ENCODE assay signal across 9 cellular contexts in genomic region chr10:49164587-49165188, GRCh38. TPM values are rescaled to one million over a fixed set of nuclear protein-coding genes. Genes with fewer than 3 reads are reported as not detected.
DNase-seq lines count a peak whose midpoint lies in the region; ATAC-seq and TF ChIP-seq lines count a peak whose summit lies in the region.
"Had no signal": no experiment of that assay in that cellular context is flagged by ENCODE, and none has a peak within 500 bp of the region (broad histone marks: within the 10 kb centered on the region; RNA-seq: fewer than 3 reads in every experiment).

No MANE protein-coding gene starts in this region.

- POLR2A ChIA-PET in CD4-positive, alpha-beta T cell (lab: Charles Lee) = interaction anchor here (0.6 to 1.0 kb wide), 2 partner anchors 18 to 506 kb away, joined by 3 read pairs; no protein-coding TSS in a partner anchor

- H3K27ac ChIP-seq in CD4-positive, alpha-beta T cell (ENCODE audit: low read depth, low read length) = no peak overlapping the region

- no peak overlapping the region for H3K4me3 Mint-ChIP-seq in CD4-positive, alpha-beta T cell
- H3K4me3 Mint-ChIP-seq in T-helper 1 cell treated with Interleukin-12 subunit alpha and Interleukin-12 subunit beta and Interleukin-4 antibody, amounts not matched to agents 30 μg/mL and 1 μg/mL, for 36 hours = no peak overlapping the region

- CTCF ChIA-PET in CD4-positive, alpha-beta T cell (lab: Charles Lee) = no interaction called here

- ATAC-seq in CD4-positive, alpha-beta T cell (ENCODE audit: poor library complexity) = peak; percentile 78
- peak; percentile 65 for ATAC-seq in GM19035 (IDR thresholded peaks at IDR 0.05; ENCODE audit: unreplicated experiment)
- ATAC-seq in HG03432 (IDR thresholded peaks at IDR 0.05; ENCODE audit: unreplicated experiment) = peak; percentile 78

- no peak for TF ChIP-seq CTCF in CD4-positive, alpha-beta T cell (IDR thresholded peaks at IDR 0.05)

- H3K9me3 ChIP-seq in CD4-positive, alpha-beta T cell (ENCODE audit: control insufficient read depth, low read length) = no peaks in the 10 kb centered on the region

- DNase-seq in CD4-positive, alpha-beta T cell = peak in 5 of 10 experiments; percentile 11 to 30 (median 15)
- DNase-seq in ecto neural progenitor cell (ENCODE audit: low spot score) (peak; percentile 66), midbrain (lab: John Stamatoyannopoulos, UW) (peak; percentile 7), EL (no peak), middle frontal gyrus (ENCODE audit: extremely low spot score, low spot score) (no peak)

- H3K36me3 Mint-ChIP-seq in CD4-positive, alpha-beta T cell (ENCODE audit: low read depth) = no peaks in the 10 kb centered on the region
- no peaks in the 10 kb centered on the region for H3K36me3 Mint-ChIP-seq in T-helper 1 cell treated with Interleukin-12 subunit alpha and Interleukin-12 subunit beta and Interleukin-4 antibody, amounts not matched to agents 30 μg/mL and 1 μg/mL, for 36 hours (ENCODE audit: low read depth)

- H3K27ac Mint-ChIP-seq in CD4-positive, alpha-beta T cell = no peak overlapping the region
- peak overlapping the region; percentile 13 for H3K27ac Mint-ChIP-seq in T-helper 1 cell treated with Interleukin-12 subunit alpha and Interleukin-12 subunit beta and Interleukin-4 antibody, amounts not matched to agents 30 μg/mL and 1 μg/mL, for 36 hours

- H3K27me3 ChIP-seq in CD4-positive, alpha-beta T cell (ENCODE audit: control insufficient read depth, insufficient read depth, low read length) = no peaks in the 10 kb centered on the region

- H3K4me1 Mint-ChIP-seq in CD4-positive, alpha-beta T cell (ENCODE audit: low read depth) = peaks cover 7% of the 10 kb centered on the region
- peaks cover 18% of the 10 kb centered on the region for H3K4me1 Mint-ChIP-seq in T-helper 1 cell treated with Interleukin-12 subunit alpha and Interleukin-12 subunit beta and Interleukin-4 antibody, amounts not matched to agents 30 μg/mL and 1 μg/mL, for 36 hours (ENCODE audit: low read depth)

- intact Hi-C loops in CD4-positive, alpha-beta T cell (cut with DNase I, micrococcal nuclease) = loop anchor here (1.0 to 10.0 kb wide), 4 partner anchors 180 to 800 kb away; no protein-coding TSS in a partner anchor

- H3K27me3 Mint-ChIP-seq in CD4-positive, alpha-beta T cell = no peaks in the 10 kb centered on the region
- peaks cover 9% of the 10 kb centered on the region for H3K27me3 Mint-ChIP-seq in T-helper 1 cell treated with Interleukin-12 subunit alpha and Interleukin-12 subunit beta and Interleukin-4 antibody, amounts not matched to agents 30 μg/mL and 1 μg/mL, for 36 hours (ENCODE audit: low read depth)

- H3K9me3 Mint-ChIP-seq in CD4-positive, alpha-beta T cell = no peaks in the 10 kb centered on the region
- H3K9me3 Mint-ChIP-seq in T-helper 1 cell treated with Interleukin-12 subunit alpha and Interleukin-12 subunit beta and Interleukin-4 antibody, amounts not matched to agents 30 μg/mL and 1 μg/mL, for 36 hours = no peaks in the 10 kb centered on the region

RNA-seq across cellular contexts. Expression of gene TMEM273, which starts 23.5 kb away (rescaled TPM):
- 1 to 10 TPM; 1.8 to 2.2 TPM for total RNA-seq in CD4-positive, alpha-beta T cell
- total RNA-seq: LHCN-M2 had no signal

RNA-seq across cellular contexts. Expression of gene FAM170B, which starts 30.9 kb away (rescaled TPM):
- total RNA-seq in CD4-positive, alpha-beta T cell = not detected
- total RNA-seq: LHCN-M2 had no signal

RNA-seq across cellular contexts. Expression of gene VSTM4, which starts 49.4 kb away (rescaled TPM):
- under 1 TPM in 1 of 2 experiments, not detected in 1; 0.05 TPM for total RNA-seq in CD4-positive, alpha-beta T cell

Comparison
In these comparisons a context has a peak if more than half of its experiments do, and no peak if none do; other contexts are left out.
1. DNase-seq: peak in ecto neural progenitor cell (single experiment) and midbrain (single experiment); none in EL (single experiment) and middle frontal gyrus (single experiment).
2. Peak in every context shown above with its lines, with median percentiles within 50 percentile points of each other: ATAC-seq.